Comparison of ENCODE assay signal across 2 cellular contexts in genomic region chr20:62922451-62922921, GRCh38.
TF ChIP-seq lines count a peak whose summit lies in the region.

No MANE protein-coding gene starts in this region.

TF ChIP-seq in H1, 55 proteins besides CTCF, POLR2A, EP300 and RAD21 (continued from another document):
- no peak for TF ChIP-seq SIRT6 (IDR thresholded peaks at IDR 0.05; ENCODE audit: low read length)
- no peak for TF ChIP-seq EZH2 (IDR thresholded peaks at IDR 0.05; ENCODE audit: low read depth, low read length, severe bottlenecking)
- no peak for TF ChIP-seq ASH2L (IDR thresholded peaks at IDR 0.05; ENCODE audit: low read length)
- peak; percentile 62; the same call in 1 of the 2 replicates for TF ChIP-seq KDM1A (IDR thresholded peaks at IDR 0.05; ENCODE audit: borderline replicate concordance, low read length)
- TF ChIP-seq KDM4A (IDR thresholded peaks at IDR 0.05; ENCODE audit: low read depth, low read length, severe bottlenecking), result no peak
- TF ChIP-seq SP1 (IDR thresholded peaks at IDR 0.05; ENCODE audit: low read depth, low read length), result no peak
- no peak for TF ChIP-seq RXRA (IDR thresholded peaks at IDR 0.05; ENCODE audit: insufficient read depth, low read depth, low read length)
TF ChIP-seq in H1: peak in this region for 1.

TF ChIP-seq in HEK293T, 16 proteins besides CTCF, POLR2A, EP300 and RAD21 (continued from another document):
- TF ChIP-seq LEF1 (IDR thresholded peaks at IDR 0.05; ENCODE audit: borderline replicate concordance), result no peak
